ENCODE assay signal across 20 cellular contexts in the genomic region with DNA sequence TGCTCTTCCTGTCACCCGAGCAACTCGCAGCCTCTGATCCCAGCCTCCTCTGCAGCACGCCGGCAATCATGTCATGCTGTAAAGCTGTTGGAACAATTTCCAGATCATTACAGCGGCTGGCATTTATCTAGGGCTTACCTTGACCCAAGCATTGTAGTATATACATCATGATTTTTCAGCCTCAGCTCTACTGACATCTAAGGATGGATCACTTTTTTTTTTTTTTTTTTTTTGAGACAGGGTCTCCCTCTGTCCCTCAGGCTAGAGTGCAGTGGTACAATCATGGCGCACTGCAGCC.
"Had no signal": no experiment of that assay in that cellular context is flagged by ENCODE, and none has a peak within 500 bp of the region (broad histone marks: within the 10 kb centered on the region; RNA-seq: fewer than 3 reads in every experiment).

No MANE protein-coding gene starts in this region.

- H3K9me3 ChIP-seq: esophagus squamous epithelium, sigmoid colon, stomach had no signal

- H3K4me2 ChIP-seq: hepatocyte had no signal

- ATAC-seq: left cardiac atrium, left ventricle myocardium superior had no signal

- H3K27me3 ChIP-seq: esophagus squamous epithelium, hepatocyte, sigmoid colon, stomach had no signal

- DNase-seq: dermis blood vessel endothelial cell; esophagus squamous epithelium; foreskin fibroblast; head of caudate nucleus; left cardiac atrium; left ventricle myocardium superior; mesenchymal stem cell; midbrain; naive B cell; sigmoid colon; stimulated activated CD4-positive, alpha-beta T cell treated with anti-CD3 and anti-CD28 coated beads, Interleukin-12 subunit alpha, Interleukin-12 subunit beta, amount 100 ng/mL, for 4 hours; stimulated activated naive CD4-positive, alpha-beta T cell; stomach; substantia nigra had no signal

- H2AFZ ChIP-seq: hepatocyte had no signal

- H3K27ac ChIP-seq: esophagus squamous epithelium, sigmoid colon, skin epidermis, stomach had no signal

- H3K36me3 ChIP-seq: esophagus squamous epithelium, sigmoid colon, stomach had no signal

- FAIRE-seq: colon, kidney, urothelium cell line had no signal

- H3K4me3 ChIP-seq: esophagus squamous epithelium, hepatocyte, lung, sigmoid colon, skin epidermis, stomach had no signal
